9 cellular contexts compared by ENCODE assay signal in genomic region chr10:29288906-29289305, GRCh38. TPM values are rescaled to one million over a fixed set of nuclear protein-coding genes. Genes with fewer than 3 reads are reported as not detected.
"Had no signal": no experiment of that assay in that cellular context is flagged by ENCODE, and none has a peak within 500 bp of the region (broad histone marks: within the 10 kb centered on the region; RNA-seq: fewer than 3 reads in every experiment).

Gene LYZL1 (plus strand): TSS chr10:29289070. CDS start chr10:29291868, 2,798 bp downstream.

RNA-seq across cellular contexts. Expression of gene LYZL1, which starts in this region (rescaled TPM):
- total RNA-seq: LHCN-M2, MCF 10A, NCI-H460, OCI-LY7, PC-9, Right ventricle myocardium inferior, RPMI7951, SJCRH30, SK-MEL-5 had no signal
